1 cellular context compared by ENCODE assay signal in genomic region chrX:40175416-40176255, GRCh38.
TF ChIP-seq lines count a peak whose summit lies in the region.

No MANE protein-coding gene starts in this region.

TF ChIP-seq in K562, 482 proteins besides CTCF, POLR2A, EP300 and RAD21 (continued from another document and continues in another):
- TF ChIP-seq CHD7 (IDR thresholded peaks at IDR 0.05; ENCODE audit: low read depth, low read length) (no peak), LARP7 (IDR thresholded peaks at IDR 0.05) (no peak), NKRF (IDR thresholded peaks at IDR 0.05; ENCODE audit: borderline replicate concordance) (no peak), ZNF280B (CRISPR knock-in tag; IDR thresholded peaks at IDR 0.05) (no peak), ZFPM2 (CRISPR knock-in tag; IDR thresholded peaks at IDR 0.05) (no peak), ZNF512 (tag; IDR thresholded peaks at IDR 0.05) (no peak), MIER1 (IDR thresholded peaks at IDR 0.05; ENCODE audit: low read depth) (no peak), CBX5 (IDR thresholded peaks at IDR 0.05; ENCODE audit: borderline replicate concordance, low read depth) (no peak), XRCC3 (IDR thresholded peaks at IDR 0.05) (no peak), KDM4B (IDR thresholded peaks at IDR 0.05; ENCODE audit: borderline replicate concordance in 2 of 2, low read depth in 1 of 2) (0 out of 4 replicates have a peak, but pooled peaks of 1 of the 2 experiments have one; percentile 21), LCOR (CRISPR knock-in tag; IDR thresholded peaks at IDR 0.05) (peak; percentile 49; the same call in 1 of the 2 replicates), TGIF2 (CRISPR knock-in tag; IDR thresholded peaks at IDR 0.05) (no peak), XRCC5 (IDR thresholded peaks at IDR 0.05; ENCODE audit: low read depth, low read length) (0 out of 2 replicates have a peak, but pooled peaks have one; percentile 58), C11orf30 (IDR thresholded peaks at IDR 0.05; ENCODE audit: low read depth) (no peak), U2AF1 (optimal IDR thresholded peaks at IDR 0.05; ENCODE audit: low read depth, low read length) (no peak), ZNF318 (IDR thresholded peaks at IDR 0.05; ENCODE audit: borderline replicate concordance in 1 of 2, low read depth in 1 of 2) (0 out of 4 replicates have a peak, but pooled peaks of 1 of the 2 experiments have one; percentile 14), ZNF589 (CRISPR knock-in tag; IDR thresholded peaks at IDR 0.05; ENCODE audit: low read depth) (0 out of 2 replicates have a peak, but pooled peaks have one; percentile 48), PHF20 (IDR thresholded peaks at IDR 0.05; ENCODE audit: partially characterized antibody) (no peak), GABPB2 (CRISPR knock-in tag; conservative IDR thresholded peaks at IDR 0.05) (no peak), KDM1A (IDR thresholded peaks at IDR 0.05) (no peak), THRB (CRISPR knock-in tag; conservative IDR thresholded peaks at IDR 0.05) (0 out of 2 replicates have a peak, but pooled peaks have one; percentile 68), ZNF354B (CRISPR knock-in tag; IDR thresholded peaks at IDR 0.05) (no peak), CHD4 (IDR thresholded peaks at IDR 0.05; ENCODE audit: insufficient read depth, insufficient replicate concordance, low read depth, low read length, poor library complexity, severe bottlenecking) (no peak), HDAC3 (IDR thresholded peaks at IDR 0.05; ENCODE audit: borderline replicate concordance, partially characterized antibody) (no peak), MTF1 (CRISPR knock-in tag; IDR thresholded peaks at IDR 0.05; ENCODE audit: borderline replicate concordance) (no peak), ATF1 (CRISPR knock-in tag; IDR thresholded peaks at IDR 0.05) (no peak), ATF1 (tag; IDR thresholded peaks at IDR 0.05) (peak; percentile 75), MEIS2 (IDR thresholded peaks at IDR 0.05; ENCODE audit: partially characterized antibody) (peak; percentile 2), ZFX (CRISPR knock-in tag; IDR thresholded peaks at IDR 0.05) (peak; percentile 30; the same call in 1 of the 2 replicates), STAT5A (IDR thresholded peaks at IDR 0.05; ENCODE audit: borderline replicate concordance, low read length) (no peak)
